11 cellular contexts compared by ENCODE assay signal in the genomic region with DNA sequence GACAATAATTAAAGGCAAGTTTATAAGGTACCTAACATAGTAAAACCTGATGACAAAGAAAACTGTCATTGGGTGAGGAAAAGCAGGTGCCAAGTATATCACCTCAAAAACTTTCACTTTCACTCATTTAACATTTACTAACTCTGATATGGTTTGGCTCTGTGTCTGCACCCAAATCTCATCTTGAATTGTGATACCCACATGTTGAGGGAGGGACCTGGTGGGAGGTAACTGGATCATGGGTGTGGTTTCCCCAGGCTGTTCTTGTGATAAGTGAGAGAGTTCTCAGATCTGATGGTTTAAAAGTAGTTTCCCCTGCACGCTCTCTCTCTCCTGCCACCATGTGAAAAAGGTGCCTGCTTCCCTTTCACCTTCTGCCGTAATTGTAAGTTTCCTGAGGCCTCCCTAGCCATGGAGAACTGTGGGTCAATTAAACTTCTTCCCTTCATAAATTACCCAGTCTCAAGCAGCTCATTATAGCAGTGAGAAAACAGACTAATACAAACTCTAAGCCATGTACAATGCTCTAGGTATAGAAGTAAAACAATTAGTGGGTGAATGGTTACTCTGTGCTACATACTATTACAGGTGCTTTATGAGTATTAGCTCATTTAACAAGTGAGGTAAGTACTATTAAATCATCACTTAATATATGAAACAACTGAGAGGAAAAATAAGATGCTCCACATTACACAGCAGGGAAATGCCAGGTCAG.
DNase-seq lines count a peak whose midpoint lies in the region; ATAC-seq and TF ChIP-seq lines count a peak whose summit lies in the region.
"Had no signal": no experiment of that assay in that cellular context is flagged by ENCODE, and none has a peak within 500 bp of the region (broad histone marks: within the 10 kb centered on the region; RNA-seq: fewer than 3 reads in every experiment).

No MANE protein-coding gene starts in this region.

- H3K36me3 ChIP-seq in vagina (no peaks in the 10 kb centered on the region), osteoblast (ENCODE audit: insufficient read depth, low read length) (no peaks in the 10 kb centered on the region), tibial artery (peaks cover 0 to 9% (median 6%) of the 10 kb centered on the region in 3 donors)
- H3K36me3 ChIP-seq: uterus had no signal

- H3K4me3 Mint-ChIP-seq in activated CD4-positive, alpha-beta T cell treated with anti-CD3 and anti-CD28 coated beads, Interleukin-2, amount 10 ng/mL, durations not matched to agents 7 days and 5 days = peak overlapping the region; percentile 15

- no peaks in the 10 kb centered on the region for H3K27me3 Mint-ChIP-seq in activated CD4-positive, alpha-beta T cell treated with anti-CD3 and anti-CD28 coated beads, Interleukin-2, amount 10 ng/mL, durations not matched to agents 7 days and 5 days

- H3K4me1 ChIP-seq in vagina (no peaks in the 10 kb centered on the region), osteoblast (ENCODE audit: insufficient read depth, low read length) (no peaks in the 10 kb centered on the region), tibial artery (no peaks in the 10 kb centered on the region)
- H3K4me1 ChIP-seq: sigmoid colon, uterus had no signal

- ATAC-seq in GM18909 (IDR thresholded peaks at IDR 0.05; ENCODE audit: poor library complexity, unreplicated experiment) (peak; percentile 54), HG02852 (IDR thresholded peaks at IDR 0.05; ENCODE audit: unreplicated experiment) (peak; percentile 68)

- H4K20me1 ChIP-seq in osteoblast (ENCODE audit: insufficient read depth, low read length) = peaks cover 3% of the 10 kb centered on the region

- H3K4me1 Mint-ChIP-seq in activated CD4-positive, alpha-beta T cell treated with anti-CD3 and anti-CD28 coated beads, Interleukin-2, amount 10 ng/mL, durations not matched to agents 7 days and 5 days = peaks cover 27% of the 10 kb centered on the region

- POLR2A ChIA-PET in activated CD4-positive, alpha-beta T cell treated with anti-CD3 and anti-CD28 coated beads, Interleukin-2, amount 10 ng/mL, durations not matched to agents 7 days and 5 days (lab: Charles Lee) = no interaction called here

- DNase-seq in activated CD4-positive, alpha-beta T cell treated with anti-CD3 and anti-CD28 coated beads, Interleukin-2, amount 10 ng/mL, durations not matched to agents 7 days and 5 days = peak; percentile 60
- peak; percentile 31 for DNase-seq in stimulated activated CD4-positive, alpha-beta T cell treated with anti-CD3 and anti-CD28 coated beads, Interleukin-4, amount 100 ng/mL, for 24 hours
- DNase-seq in vagina (ENCODE audit: extremely low spot score in 2 of 2) (no peak), osteoblast (ENCODE audit: insufficient read length, low spot score, missing footprints) (no peak), NCI-H1694 treated with DMSO at 0.1 percent for 48 hours (lab: John Stamatoyannopoulos, UW) (no peak), tibial artery (no peak)
- DNase-seq: NCI-H1105 treated with DMSO at 0.1 percent for 48 hours, sigmoid colon, uterus had no signal

- H3K27me3 ChIP-seq in vagina (no peaks in the 10 kb centered on the region), osteoblast (ENCODE audit: insufficient read depth, low read length) (no peaks in the 10 kb centered on the region), tibial artery (no peaks in the 10 kb centered on the region)
- H3K27me3 ChIP-seq: sigmoid colon, uterus had no signal

- H2AFZ ChIP-seq in osteoblast (ENCODE audit: low read length) = no peak overlapping the region

- no peak for TF ChIP-seq POLR2A in vagina (IDR thresholded peaks at IDR 0.05)

- H3K27ac Mint-ChIP-seq in activated CD4-positive, alpha-beta T cell treated with anti-CD3 and anti-CD28 coated beads, Interleukin-2, amount 10 ng/mL, durations not matched to agents 7 days and 5 days = peak overlapping the region; percentile 78

- H3K9me3 ChIP-seq in vagina = no peaks in the 10 kb centered on the region
- no peaks in the 10 kb centered on the region for H3K9me3 ChIP-seq in osteoblast (ENCODE audit: low read depth, low read length)
- no peaks in the 10 kb centered on the region for H3K9me3 ChIP-seq in tibial artery
- H3K9me3 ChIP-seq: sigmoid colon, uterus had no signal

- H3K4me3 ChIP-seq in vagina (no peak overlapping the region), osteoblast (ENCODE audit: insufficient read depth, low read length) (no peak overlapping the region), tibial artery (no peak overlapping the region)
- H3K4me3 ChIP-seq: sigmoid colon, uterus had no signal

- intact Hi-C loops in vagina (cut with DNase I) (no loop called here), tibial artery (cut with DNase I; ENCODE audit: low total_unique reads) (no loop called here)

- no peak for TF ChIP-seq CTCF in vagina (IDR thresholded peaks at IDR 0.05)
- no peak for TF ChIP-seq CTCF in osteoblast (IDR thresholded peaks at IDR 0.05; ENCODE audit: extremely low read depth, low read depth, low read length)
- no peak for TF ChIP-seq CTCF in tibial artery (IDR thresholded peaks at IDR 0.05)

- no peak overlapping the region for H3K4me2 ChIP-seq in osteoblast (ENCODE audit: insufficient read depth, low read length)

- no peaks in the 10 kb centered on the region for H3K9me3 Mint-ChIP-seq in activated CD4-positive, alpha-beta T cell treated with anti-CD3 and anti-CD28 coated beads, Interleukin-2, amount 10 ng/mL, durations not matched to agents 7 days and 5 days

- H3K36me3 Mint-ChIP-seq in activated CD4-positive, alpha-beta T cell treated with anti-CD3 and anti-CD28 coated beads, Interleukin-2, amount 10 ng/mL, durations not matched to agents 7 days and 5 days (ENCODE audit: low read depth) = peaks cover 14% of the 10 kb centered on the region

- peaks cover 4% of the 10 kb centered on the region for H3K79me2 ChIP-seq in osteoblast (ENCODE audit: insufficient read depth, low read length)

- CTCF ChIA-PET in activated CD4-positive, alpha-beta T cell treated with anti-CD3 and anti-CD28 coated beads, Interleukin-2, amount 10 ng/mL, durations not matched to agents 7 days and 5 days (lab: Charles Lee) = interaction anchor here (1.5 kb wide), 1 partner anchor 13 kb away, joined by 4 read pairs; no protein-coding TSS in a partner anchor

- H3K27ac ChIP-seq in vagina (no peak overlapping the region), osteoblast (ENCODE audit: low read depth, low read length) (no peak overlapping the region), tibial artery (no peak overlapping the region)
- H3K27ac ChIP-seq: sigmoid colon, uterus had no signal

Comparison
In these comparisons a context has a peak if more than half of its experiments do, and no peak if none do; other contexts are left out.
1. DNase-seq: peak in activated CD4-positive, alpha-beta T cell treated with anti-CD3 and anti-CD28 coated beads, Interleukin-2, amount 10 ng/mL, durations not matched to agents 7 days and 5 days (single experiment) and stimulated activated CD4-positive, alpha-beta T cell treated with anti-CD3 and anti-CD28 coated beads, Interleukin-4, amount 100 ng/mL, for 24 hours (single experiment); none in vagina (0 of 2), osteoblast (single experiment), NCI-H1694 treated with DMSO at 0.1 percent for 48 hours (single experiment) and tibial artery (0 of 2).